Comparison of ENCODE assay signal across 22 cellular contexts in genomic region chr10:69403519-69403918, GRCh38. TPM values are rescaled to one million over a fixed set of nuclear protein-coding genes. Genes with fewer than 3 reads are reported as not detected.
DNase-seq lines count a peak whose midpoint lies in the region; ATAC-seq and TF ChIP-seq lines count a peak whose summit lies in the region.
"Had no signal": no experiment of that assay in that cellular context is flagged by ENCODE, and none has a peak within 500 bp of the region (broad histone marks: within the 10 kb centered on the region; RNA-seq: fewer than 3 reads in every experiment).

No MANE protein-coding gene starts in this region.

- H4K20me1 ChIP-seq in smooth muscle cell (ENCODE audit: low read depth) = peaks cover 3% of the 10 kb centered on the region

- H3K4me3 Mint-ChIP-seq in activated CD4-positive, alpha-beta T cell treated with anti-CD3 and anti-CD28 coated beads for 36 hours = no peak overlapping the region
- H3K4me3 Mint-ChIP-seq: activated CD4-positive, alpha-beta memory T cell treated with anti-CD3 and anti-CD28 coated beads, Interleukin-2, amount 10 ng/mL, durations not matched to agents 7 days and 5 days; brain had no signal

- no peak for ATAC-seq in activated CD4-positive, alpha-beta T cell treated with anti-CD3 and anti-CD28 coated beads for 36 hours
- ATAC-seq in GM18870 (IDR thresholded peaks at IDR 0.05; ENCODE audit: unreplicated experiment) = no peak

- no peak overlapping the region for H2AFZ ChIP-seq in smooth muscle cell (ENCODE audit: low read depth)
- H2AFZ ChIP-seq: parathyroid adenoma had no signal

- H3K9ac ChIP-seq in smooth muscle cell (ENCODE audit: low read depth) = no peak overlapping the region
- H3K9ac ChIP-seq: parathyroid adenoma had no signal

- H3K4me2 ChIP-seq in smooth muscle cell = peak overlapping the region; percentile 16

- no peaks in the 10 kb centered on the region for H3K9me3 ChIP-seq in smooth muscle cell (replicated peaks; ENCODE audit: low read depth)
- H3K9me3 ChIP-seq in A673 (ENCODE audit: low read depth, low read length, poor library complexity, severe bottlenecking) = no peaks in the 10 kb centered on the region
- H3K9me3 ChIP-seq: testis had no signal

- H3K27ac ChIP-seq in smooth muscle cell (ENCODE audit: low read depth) (peak overlapping the region; percentile 47), A673 (ENCODE audit: low read depth, low read length, poor library complexity, severe bottlenecking) (no peak overlapping the region)
- H3K27ac ChIP-seq: parathyroid adenoma, SK-N-MC, testis had no signal

- H3K4me3 ChIP-seq in fibroblast of mammary gland (ENCODE audit: control insufficient read depth, low read depth, low read length) (no peak overlapping the region), smooth muscle cell (no peak overlapping the region), A673 (ENCODE audit: low read depth, low read length, poor library complexity, severe bottlenecking) (no peak overlapping the region)
- H3K4me3 ChIP-seq: SK-N-MC, testis had no signal

- WGBS in smooth muscle cell (ENCODE audit: low lambda C conversion rate) = 52% methylated on average over 3 of the region's 3 CpGs

- peaks cover 7% of the 10 kb centered on the region for H3K4me1 Mint-ChIP-seq in activated CD4-positive, alpha-beta T cell treated with anti-CD3 and anti-CD28 coated beads for 36 hours

- BruUV-seq in A673 (replicated peaks; lab: Mats Ljungman, UMichigan) = no TSS peak

- H3K4me1 ChIP-seq in smooth muscle cell (ENCODE audit: low read depth) (no peaks in the 10 kb centered on the region), A673 (ENCODE audit: insufficient read depth, low read length, poor library complexity, severe bottlenecking) (peaks cover 14% of the 10 kb centered on the region)

- H3K27ac Mint-ChIP-seq in activated CD4-positive, alpha-beta T cell treated with anti-CD3 and anti-CD28 coated beads for 36 hours = peak overlapping the region; percentile 24
- H3K27ac Mint-ChIP-seq: activated CD4-positive, alpha-beta memory T cell treated with anti-CD3 and anti-CD28 coated beads, Interleukin-2, amount 10 ng/mL, durations not matched to agents 7 days and 5 days had no signal

- no peak for TF ChIP-seq CTCF in fibroblast of mammary gland (conservative IDR thresholded peaks at IDR 0.05; ENCODE audit: control insufficient read depth, insufficient read depth, low read depth, low read length)
- TF ChIP-seq CTCF in smooth muscle cell (IDR thresholded peaks at IDR 0.05; ENCODE audit: borderline replicate concordance, insufficient read depth, poor library complexity, severe bottlenecking) = no peak
- no peak for TF ChIP-seq CTCF in A673 (conservative IDR thresholded peaks at IDR 0.05; ENCODE audit: low read depth, low read length)

- H3K27me3 ChIP-seq in smooth muscle cell (ENCODE audit: low read depth) = no peaks in the 10 kb centered on the region
- H3K27me3 ChIP-seq in A673 (replicated peaks; ENCODE audit: insufficient read depth, low read depth, low read length, poor library complexity) = no peaks in the 10 kb centered on the region
- H3K27me3 ChIP-seq: testis had no signal

- no peaks in the 10 kb centered on the region for H3K79me2 ChIP-seq in smooth muscle cell (ENCODE audit: low read depth)
- H3K79me2 ChIP-seq: parathyroid adenoma had no signal

- H3K36me3 Mint-ChIP-seq in activated CD4-positive, alpha-beta T cell treated with anti-CD3 and anti-CD28 coated beads for 36 hours (ENCODE audit: low read depth) = peaks cover 34% of the 10 kb centered on the region

- intact Hi-C loops in activated CD4-positive, alpha-beta T cell treated with anti-CD3 and anti-CD28 coated beads for 36 hours (cut with DNase I, micrococcal nuclease) = loop anchor here in 1 of 2 experiments (10.0 kb wide), 1 partner anchor 399 kb away; no protein-coding TSS in a partner anchor
- intact Hi-C loops in A673 (cut with micrococcal nuclease; ENCODE audit: unreplicated experiment) = no loop called here

- POLR2A ChIA-PET in activated CD4-positive, alpha-beta T cell treated with anti-CD3 and anti-CD28 coated beads for 36 hours (lab: Charles Lee) = interaction anchor here (1.0 kb wide), 1 partner anchor 13 kb away, joined by 3 read pairs; no protein-coding TSS in a partner anchor
- POLR2A ChIA-PET in A673 (lab: Charles Lee; ENCODE audit: low non-redundant PET) = no interaction called here

- H3K27me3 Mint-ChIP-seq in activated CD4-positive, alpha-beta T cell treated with anti-CD3 and anti-CD28 coated beads for 36 hours = no peaks in the 10 kb centered on the region
- H3K27me3 Mint-ChIP-seq: activated CD4-positive, alpha-beta memory T cell treated with anti-CD3 and anti-CD28 coated beads, Interleukin-2, amount 10 ng/mL, durations not matched to agents 7 days and 5 days; brain had no signal

- DNase-seq in activated CD4-positive, alpha-beta T cell treated with anti-CD3 and anti-CD28 coated beads for 36 hours = no peak
- DNase-seq in activated CD4-positive, alpha-beta T cell treated with anti-CD3 and anti-CD28 coated beads, Interleukin-2, amount 50 U/mL, for 1 hour = no peak
- DNase-seq in amniotic epithelial cell (ENCODE audit: low read depth) = peak; percentile 82
- DNase-seq in fibroblast of mammary gland (ENCODE audit: low read depth) = peak; percentile 93
- no peak for DNase-seq in smooth muscle cell (lab: John Stamatoyannopoulos, UW; ENCODE audit: unreplicated experiment)
- DNase-seq in HPDE6-E6E7 (ENCODE audit: extremely low spot score) = no peak
- DNase-seq in A673 (ENCODE audit: low spot score) = no peak
- DNase-seq: activated CD4-positive, alpha-beta memory T cell treated with anti-CD3 and anti-CD28 coated beads, Interleukin-2, amount 10 ng/mL, durations not matched to agents 7 days and 5 days; activated effector memory CD4-positive, alpha-beta T cell treated with Interleukin-2 at 50 U/mL for 16 hours; COR-L47; effector CD8-positive, alpha-beta T cell; GF-D8; glutamatergic neuron; kidney; NCI-H187 treated with DMSO at 0.1 percent for 48 hours; NCI-H524; testis had no signal

- H3K36me3 ChIP-seq in smooth muscle cell (ENCODE audit: low read depth) (no peaks in the 10 kb centered on the region), A673 (ENCODE audit: insufficient read depth, low read length, poor library complexity, severe bottlenecking) (peaks cover 13% of the 10 kb centered on the region)

- CTCF ChIA-PET in activated CD4-positive, alpha-beta T cell treated with anti-CD3 and anti-CD28 coated beads for 36 hours (lab: Charles Lee) = interaction anchor here (0.6 to 1.9 kb wide), 4 partner anchors 10 to 554 kb away, joined by 3 to 11 read pairs (median 6); no protein-coding TSS in a partner anchor
- CTCF ChIA-PET in A673 (lab: Charles Lee) = no interaction called here

- peaks cover 20% of the 10 kb centered on the region for H3F3A ChIP-seq in smooth muscle cell (ENCODE audit: low read depth)

- H3K9me3 Mint-ChIP-seq in activated CD4-positive, alpha-beta T cell treated with anti-CD3 and anti-CD28 coated beads for 36 hours (ENCODE audit: low read depth) = no peaks in the 10 kb centered on the region
- H3K9me3 Mint-ChIP-seq: activated CD4-positive, alpha-beta memory T cell treated with anti-CD3 and anti-CD28 coated beads, Interleukin-2, amount 10 ng/mL, durations not matched to agents 7 days and 5 days had no signal

RNA-seq across cellular contexts. Expression of gene TACR2, which starts 13.2 kb away (rescaled TPM):
- not detected for total RNA-seq in activated CD4-positive, alpha-beta T cell treated with anti-CD3 and anti-CD28 coated beads for 36 hours
- not detected in 2 replicates for total RNA-seq in smooth muscle cell
- 0.13 and 0.43 TPM in 2 replicates for polyA plus RNA-seq in smooth muscle cell
- 0.17 and 0.21 TPM in 2 replicates for total RNA-seq in A673 (2021)
- total RNA-seq: A172; activated CD4-positive, alpha-beta memory T cell treated with anti-CD3 and anti-CD28 coated beads, Interleukin-2, amount 10 ng/mL, durations not matched to agents 7 days and 5 days had no signal

RNA-seq across cellular contexts. Expression of gene TSPAN15, which starts 47.7 kb away (rescaled TPM):
- under 1 TPM; 0.85 to 0.91 TPM for total RNA-seq in activated CD4-positive, alpha-beta T cell treated with anti-CD3 and anti-CD28 coated beads for 36 hours
- total RNA-seq in smooth muscle cell (113 and 145 TPM in 2 replicates), A673 (2021) (2.1 and 2.5 TPM in 2 replicates)
- 144 and 249 TPM in 2 replicates for polyA plus RNA-seq in smooth muscle cell

Comparison
In these comparisons a context has a peak if more than half of its experiments do, and no peak if none do; other contexts are left out.
1. DNase-seq: peak in amniotic epithelial cell (single experiment) and fibroblast of mammary gland (single experiment); none in activated CD4-positive, alpha-beta T cell treated with anti-CD3 and anti-CD28 coated beads for 36 hours (single experiment), activated CD4-positive, alpha-beta T cell treated with anti-CD3 and anti-CD28 coated beads, Interleukin-2, amount 50 U/mL, for 1 hour (single experiment), smooth muscle cell (single experiment), HPDE6-E6E7 (single experiment) and A673 (single experiment).
2. RNA of gene TSPAN15, which starts 47.7 kb away (total RNA-seq): 113 to 145 TPM in smooth muscle cell; 2.1 to 2.5 TPM in A673 and 0.85 to 0.91 TPM in activated CD4-positive, alpha-beta T cell treated with anti-CD3 and anti-CD28 coated beads for 36 hours; every median in the first group is over 10 times any median in the second.